8 cellular contexts compared by ENCODE assay signal in the genomic region with DNA sequence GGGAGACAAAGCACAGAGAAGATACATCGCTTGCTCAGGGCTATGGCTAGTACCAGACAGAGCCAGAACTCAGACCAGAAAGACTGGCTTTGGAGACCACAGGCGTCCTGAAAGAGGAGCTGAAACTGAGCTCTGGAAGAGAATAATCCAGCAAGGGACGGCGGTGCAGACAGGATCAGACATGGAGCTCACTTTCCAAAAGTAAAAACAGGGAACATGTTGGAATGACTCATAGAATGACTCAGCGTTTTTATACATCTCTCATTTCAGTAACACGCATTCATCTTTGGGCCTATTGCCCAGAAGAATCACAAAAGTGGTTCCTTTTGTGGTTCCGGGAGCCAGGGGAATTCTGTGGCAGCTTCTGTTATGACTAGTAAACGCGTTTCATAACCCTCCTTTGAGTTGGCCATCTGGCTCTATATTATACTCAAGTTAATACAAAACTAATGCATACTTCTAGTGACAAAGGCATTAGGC. TPM values are rescaled to one million over a fixed set of nuclear protein-coding genes. Genes with fewer than 3 reads are reported as not detected.
DNase-seq lines count a peak whose midpoint lies in the region; ATAC-seq, FAIRE-seq and TF ChIP-seq lines count a peak whose summit lies in the region.

No MANE protein-coding gene starts in this region.

- no peaks in the 10 kb centered on the region for H3K79me2 ChIP-seq in fibroblast of lung (ENCODE audit: control insufficient read depth, insufficient read depth, low read length)

- H3K36me3 ChIP-seq in fibroblast of lung (ENCODE audit: control insufficient read depth, insufficient read depth, low read length) (no peaks in the 10 kb centered on the region), stomach smooth muscle (ENCODE audit: control insufficient read depth in 2 of 2, insufficient read depth in 2 of 2, low read length in 2 of 2) (no peaks in the 10 kb centered on the region)
- no peaks in the 10 kb centered on the region for H3K36me3 ChIP-seq in effector memory CD4-positive, alpha-beta T cell (ENCODE audit: control insufficient read depth, insufficient read depth, low read length)

- H3K9ac ChIP-seq in fibroblast of lung (ENCODE audit: insufficient read depth, low read length) (no peak overlapping the region), stomach smooth muscle (ENCODE audit: low read length in 2 of 2) (no peak overlapping the region)

- no peak for TF ChIP-seq CTCF in fibroblast of lung (conservative IDR thresholded peaks at IDR 0.05 in 1 of 2, IDR thresholded peaks at IDR 0.05 in 1 of 2; ENCODE audit: low read depth in 1 of 2, low read length in 2 of 2)

- peak; percentile 69 for FAIRE-seq in GM18507 (lab: Jason Lieb, UNC)

- ATAC-seq in HG02610 (IDR thresholded peaks at IDR 0.05; ENCODE audit: unreplicated experiment): peak; percentile 72

- H3K27ac ChIP-seq in fibroblast of lung (ENCODE audit: insufficient read depth, low read length): no peak overlapping the region
- H3K27ac ChIP-seq in stomach smooth muscle (ENCODE audit: low read length): peak overlapping the region; percentile 58
- H3K27ac ChIP-seq in effector memory CD4-positive, alpha-beta T cell (ENCODE audit: insufficient read depth, low read length, poor library complexity, severe bottlenecking): no peak overlapping the region

- H3K9me3 ChIP-seq in fibroblast of lung (ENCODE audit: control insufficient read depth, insufficient read depth, low read depth, low read length) (no peaks in the 10 kb centered on the region), stomach smooth muscle (ENCODE audit: control insufficient read depth in 2 of 2, low read length in 2 of 2) (no peaks in the 10 kb centered on the region)
- H3K9me3 ChIP-seq in effector memory CD4-positive, alpha-beta T cell (ENCODE audit: control insufficient read depth, low read length): no peaks in the 10 kb centered on the region

- peak overlapping the region; percentile 63 for H3K4me2 ChIP-seq in fibroblast of lung (ENCODE audit: extremely low read depth, insufficient read depth, low read length)

- no peaks in the 10 kb centered on the region for H4K20me1 ChIP-seq in fibroblast of lung (ENCODE audit: control insufficient read depth, extremely low read depth, insufficient read depth, low read length)

- no peaks in the 10 kb centered on the region for H3K27me3 ChIP-seq in fibroblast of lung (ENCODE audit: control insufficient read depth, insufficient read depth, low read length)
- no peaks in the 10 kb centered on the region for H3K27me3 ChIP-seq in stomach smooth muscle (ENCODE audit: control insufficient read depth in 1 of 2, insufficient read depth in 2 of 2, low read length in 2 of 2)
- H3K27me3 ChIP-seq in effector memory CD4-positive, alpha-beta T cell (replicated peaks; ENCODE audit: control insufficient read depth, insufficient read depth, low read length, poor library complexity, severe bottlenecking): no peaks in the 10 kb centered on the region

- peak overlapping the region; percentile 65 for H2AFZ ChIP-seq in fibroblast of lung (ENCODE audit: low read length)

- H3K4me1 ChIP-seq in fibroblast of lung (ENCODE audit: control insufficient read depth, extremely low read depth, insufficient read depth, low read length) (peaks cover 5% of the 10 kb centered on the region), stomach smooth muscle (ENCODE audit: control insufficient read depth, insufficient read depth, low read length) (peaks cover 8% of the 10 kb centered on the region)
- no peaks in the 10 kb centered on the region for H3K4me1 ChIP-seq in effector memory CD4-positive, alpha-beta T cell (ENCODE audit: control insufficient read depth, insufficient read depth, low read length, poor library complexity, severe bottlenecking)

- DNase-seq in GM18507 (ENCODE audit: extremely low spot score, insufficient read length, low read depth) (peak; percentile 18), NCI-H446 treated with DMSO at 0.1 percent for 48 hours (lab: John Stamatoyannopoulos, UW) (peak; percentile 65), fibroblast of lung (ENCODE audit: low read depth in 2 of 2) (peak; percentile 96 to 98), activated gamma-delta T cell treated with Interleukin-2 at 50 U/mL for 16 hours (no peak)
- no peak for DNase-seq in activated CD4-positive, alpha-beta T cell treated with anti-CD3 and anti-CD28 coated beads, Interleukin-2, amount 50 U/mL, for 48 hours
- DNase-seq in effector memory CD4-positive, alpha-beta T cell: no peak

- H3K4me3 ChIP-seq in fibroblast of lung (replicated peaks in 1 of 4; ENCODE audit: control extremely low read depth in 1 of 4, insufficient read depth in 1 of 4, low read depth in 3 of 4, low read length in 4 of 4) (no peak overlapping the region), stomach smooth muscle (ENCODE audit: low read length in 2 of 2) (peak overlapping the region in 1 of 2 donors; percentile 3)
- H3K4me3 ChIP-seq in effector memory CD4-positive, alpha-beta T cell (ENCODE audit: insufficient read depth, low read depth, low read length, poor library complexity, severe bottlenecking): no peak overlapping the region

RNA-seq across cellular contexts. Expression of gene PLEKHS1, which starts 37.2 kb away (rescaled TPM):
- not detected in 2 replicates for total RNA-seq in fibroblast of lung
- not detected in 2 replicates for polyA plus RNA-seq in fibroblast of lung
- polyA plus RNA-seq in fibroblast of lung (2012): not detected in 2 replicates
- not detected in 2 replicates for polyA minus RNA-seq in fibroblast of lung (ENCODE audit: low replicate concordance)

Comparison
In these comparisons a context has a peak if more than half of its experiments do, and no peak if none do; other contexts are left out.
1. DNase-seq: peak in GM18507 (single experiment), NCI-H446 treated with DMSO at 0.1 percent for 48 hours (single experiment) and fibroblast of lung (2 of 2); none in activated CD4-positive, alpha-beta T cell treated with anti-CD3 and anti-CD28 coated beads, Interleukin-2, amount 50 U/mL, for 48 hours (0 of 2), activated gamma-delta T cell treated with Interleukin-2 at 50 U/mL for 16 hours (single experiment) and effector memory CD4-positive, alpha-beta T cell (0 of 3).